Comparison of ENCODE assay signal across 7 cellular contexts in genomic region chr4:150318527-150318926, GRCh38.
"Had no signal": no experiment of that assay in that cellular context is flagged by ENCODE, and none has a peak within 500 bp of the region (broad histone marks: within the 10 kb centered on the region; RNA-seq: fewer than 3 reads in every experiment).

No MANE protein-coding gene starts in this region.

- H3K9me3 ChIP-seq: HAP-1 had no signal

- H3K36me3 ChIP-seq: HAP-1 had no signal

- H3K27ac ChIP-seq: GM23248 had no signal

- ATAC-seq: HCT116 had no signal

- H2AFZ ChIP-seq: GM23248 had no signal

- H3K9ac ChIP-seq: GM23248 had no signal

- FAIRE-seq: HTR-8/SVneo had no signal

- DNase-seq: GM23248, GOT3, H7, HFFc6 had no signal

- H3K4me3 ChIP-seq: GM23248, HAP-1 had no signal
